ENCODE assay signal across 8 cellular contexts in genomic region chr2:26561918-26562810, GRCh38.
DNase-seq lines count a peak whose midpoint lies in the region; ATAC-seq and TF ChIP-seq lines count a peak whose summit lies in the region.

No MANE protein-coding gene starts in this region.

- peak; percentile 9 for DNase-seq in activated T-cell treated with anti-CD3 and anti-CD28 coated beads for 1 hour (ENCODE audit: low read depth)
- DNase-seq in activated T-cell treated with anti-CD3 and anti-CD28 coated beads for 4 hours: no peak
- peak; percentile 16 for DNase-seq in NOMO-1 treated with dmso at 0.1 percent for 144 hours (lab: John Stamatoyannopoulos, UW; ENCODE audit: unreplicated experiment)
- DNase-seq in brain microvascular endothelial cell: no peak
- DNase-seq in left colon: peak; percentile 58 to 72

- H3K27me3 ChIP-seq in brain microvascular endothelial cell (replicated peaks): peaks cover 80% of the 10 kb centered on the region

- TF ChIP-seq CTCF in brain microvascular endothelial cell (IDR thresholded peaks at IDR 0.05; ENCODE audit: low read depth, low read length, missing control alignments): peak; percentile 37

- no peaks in the 10 kb centered on the region for H3K9me3 Mint-ChIP-seq in stimulated activated memory B cell treated with anti-CD40 and anti-IgM and Interleukin-4, amounts not matched to agents 10 μg/mL and 1 μg/mL and 100 μg/mL, for 72 hours

- H3K36me3 ChIP-seq in brain microvascular endothelial cell (replicated peaks): no peaks in the 10 kb centered on the region

- H3K4me1 Mint-ChIP-seq in stimulated activated memory B cell treated with anti-CD40 and anti-IgM and Interleukin-4, amounts not matched to agents 10 μg/mL and 1 μg/mL and 100 μg/mL, for 72 hours: peaks cover 15% of the 10 kb centered on the region

- H3K4me3 Mint-ChIP-seq in stimulated activated memory B cell treated with anti-CD40 and anti-IgM and Interleukin-4, amounts not matched to agents 10 μg/mL and 1 μg/mL and 100 μg/mL, for 72 hours: no peak overlapping the region

- H3K27ac Mint-ChIP-seq in stimulated activated memory B cell treated with anti-CD40 and anti-IgM and Interleukin-4, amounts not matched to agents 10 μg/mL and 1 μg/mL and 100 μg/mL, for 72 hours: no peak overlapping the region

- H3K27ac ChIP-seq in brain microvascular endothelial cell: no peak overlapping the region

- H3K36me3 Mint-ChIP-seq in stimulated activated memory B cell treated with anti-CD40 and anti-IgM and Interleukin-4, amounts not matched to agents 10 μg/mL and 1 μg/mL and 100 μg/mL, for 72 hours: no peaks in the 10 kb centered on the region

- intact Hi-C loops in left colon (cut with DNase I, micrococcal nuclease): no loop called here

- H3K27me3 Mint-ChIP-seq in stimulated activated memory B cell treated with anti-CD40 and anti-IgM and Interleukin-4, amounts not matched to agents 10 μg/mL and 1 μg/mL and 100 μg/mL, for 72 hours: peaks cover 89% of the 10 kb centered on the region

- in situ Hi-C loops in brain microvascular endothelial cell (cut with HindIII; ENCODE audit: low pct_ligation_motif_present, low sequenced_read_pairs): no loop called here

- peak overlapping the region; percentile 29 for H3K4me3 ChIP-seq in brain microvascular endothelial cell (ENCODE audit: low read depth, low read length)

- ATAC-seq in left colon: peak; percentile 92
- peak; percentile 50 for ATAC-seq in stimulated activated memory B cell treated with anti-CD40 and anti-IgM and Interleukin-4, amounts not matched to agents 10 μg/mL and 1 μg/mL and 100 μg/mL, for 72 hours
- no peak for ATAC-seq in HG03196 (IDR thresholded peaks at IDR 0.05; ENCODE audit: unreplicated experiment)
- ATAC-seq in GM18868 (IDR thresholded peaks at IDR 0.05; ENCODE audit: unreplicated experiment): no peak

Comparison
In these comparisons a context has a peak if more than half of its experiments do, and no peak if none do; other contexts are left out.
1. DNase-seq: peak in activated T-cell treated with anti-CD3 and anti-CD28 coated beads for 1 hour (single experiment), NOMO-1 treated with dmso at 0.1 percent for 144 hours (single experiment) and left colon (2 of 2); none in activated T-cell treated with anti-CD3 and anti-CD28 coated beads for 4 hours (single experiment) and brain microvascular endothelial cell (single experiment).
2. ATAC-seq: peak in left colon (single experiment) and stimulated activated memory B cell treated with anti-CD40 and anti-IgM and Interleukin-4, amounts not matched to agents 10 μg/mL and 1 μg/mL and 100 μg/mL, for 72 hours (single experiment); none in HG03196 (single experiment) and GM18868 (single experiment).